Comparison of ENCODE assay signal across 35 cellular contexts in the genomic region with DNA sequence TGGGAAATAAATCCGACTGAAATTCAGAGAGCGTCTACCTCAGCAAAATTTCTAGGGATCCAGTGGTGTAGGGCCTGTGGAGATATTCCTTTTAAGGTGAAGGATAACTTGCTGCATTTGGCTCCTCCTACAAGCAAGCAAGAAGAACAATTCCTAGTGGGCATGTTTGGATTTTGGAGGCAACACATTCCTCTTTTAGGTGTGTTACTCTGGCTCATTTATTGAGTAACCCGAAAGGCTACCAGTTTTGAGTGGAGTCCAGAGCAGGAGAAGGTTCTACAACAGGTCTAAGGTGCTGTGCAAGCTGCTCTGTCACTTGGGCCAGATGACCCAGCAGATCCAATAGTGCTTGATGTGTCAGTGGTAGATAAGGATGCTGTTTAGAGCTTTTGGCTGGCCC.
DNase-seq lines count a peak whose midpoint lies in the region; ATAC-seq, FAIRE-seq and TF ChIP-seq lines count a peak whose summit lies in the region.
"Had no signal": no experiment of that assay in that cellular context is flagged by ENCODE, and none has a peak within 500 bp of the region (broad histone marks: within the 10 kb centered on the region; RNA-seq: fewer than 3 reads in every experiment).

No MANE protein-coding gene starts in this region.

- ATAC-seq in foreskin keratinocyte (peak; percentile 44), HG03354 (IDR thresholded peaks at IDR 0.05; ENCODE audit: poor library complexity, severe bottlenecking, unreplicated experiment) (no peak)
- ATAC-seq: A549; CD8-positive, alpha-beta T cell had no signal

- in situ Hi-C loops in mammary epithelial cell (cut with MboI; ENCODE audit: low sequenced_read_pairs in 2 of 2) = no loop called here

- H3K4me1 ChIP-seq in mammary epithelial cell (ENCODE audit: insufficient read depth, low read length) (no peaks in the 10 kb centered on the region), breast epithelium (no peaks in the 10 kb centered on the region), foreskin keratinocyte (peaks cover 6% of the 10 kb centered on the region)
- H3K4me1 ChIP-seq: A549; BE2C; BLaER1; BLaER1 treated with 17β-estradiol and CSF1 and Interleukin-3, amounts not matched to agents 10 nM and 100 nM had no signal

- no peak for TF ChIP-seq POLR2A in breast epithelium (IDR thresholded peaks at IDR 0.05)

- 63% methylated on average over 3 of the region's 3 CpGs for WGBS in mammary epithelial cell (ENCODE audit: low coverage, missing lambda C conversion rate)

- intact Hi-C loops in mammary epithelial cell (cut with micrococcal nuclease) = no loop called here
- intact Hi-C loops in breast epithelium (cut with DNase I; ENCODE audit: low total_unique reads) = no loop called here

- H3K27me3 ChIP-seq in mammary epithelial cell (ENCODE audit: insufficient read depth, low read length) (no peaks in the 10 kb centered on the region), breast epithelium (no peaks in the 10 kb centered on the region), bronchial epithelial cell (ENCODE audit: control insufficient read depth, insufficient read depth, low read length) (no peaks in the 10 kb centered on the region), foreskin keratinocyte (no peaks in the 10 kb centered on the region)
- H3K27me3 ChIP-seq: BE2C; BLaER1; BLaER1 treated with 17β-estradiol and CSF1 and Interleukin-3, amounts not matched to agents 10 nM and 100 nM had no signal

- dilution Hi-C loops in mammary epithelial cell (cut with HindIII; ENCODE audit: low sequenced_read_pairs) = no loop called here

- DNase-seq in mammary epithelial cell = peak; percentile 41
- no peak for DNase-seq in breast epithelium (ENCODE audit: low spot score in 2 of 2)
- peak; percentile 70 for DNase-seq in bronchial epithelial cell (ENCODE audit: low read depth)
- peak; percentile 59 for DNase-seq in epithelial cell of esophagus (ENCODE audit: low read depth)
- peak in 1 of 2 donors; percentile 56 for DNase-seq in foreskin keratinocyte
- no peak for DNase-seq in T1000 (lab: John Stamatoyannopoulos, UW)
- DNase-seq in activated T-cell treated with anti-CD3 and anti-CD28 coated beads for 4 hours = no peak
- DNase-seq: 8988T; ACHN; AML-193; BE2C; C1 segment of cervical spinal cord; Caco-2; Calu3; CD4-positive, alpha-beta memory T cell; CD4-positive, alpha-beta T cell; CD4-positive, CD25-positive, alpha-beta regulatory T cell; CD8-positive, alpha-beta memory T cell; CD8-positive, alpha-beta T cell; COR-L47; DMS 273 treated with DMSO at 0.1 percent for 48 hours; DMS153; DMS53; DMS79; DMS79 treated with DMSO at 0.1 percent for 48 hours; DND-41; EL had no signal

- H3K9ac ChIP-seq in mammary epithelial cell (ENCODE audit: insufficient read depth, low read length) = no peak overlapping the region
- H3K9ac ChIP-seq: BLaER1; BLaER1 treated with 17β-estradiol and CSF1 and Interleukin-3, amounts not matched to agents 10 nM and 100 nM had no signal

- H2AFZ ChIP-seq in mammary epithelial cell (ENCODE audit: low read depth, low read length) = no peak overlapping the region

- H3K36me3 ChIP-seq in mammary epithelial cell (ENCODE audit: insufficient read depth, low read length) (no peaks in the 10 kb centered on the region), breast epithelium (no peaks in the 10 kb centered on the region), bronchial epithelial cell (ENCODE audit: control insufficient read depth, insufficient read depth, low read length) (no peaks in the 10 kb centered on the region)
- H3K36me3 ChIP-seq: BE2C; BLaER1; BLaER1 treated with 17β-estradiol and CSF1 and Interleukin-3, amounts not matched to agents 10 nM and 100 nM had no signal

- CTCF ChIA-PET in mammary epithelial cell (lab: Charles Lee; ENCODE audit: low non-redundant PET) = no interaction called here

- no peaks in the 10 kb centered on the region for H3K79me2 ChIP-seq in mammary epithelial cell (ENCODE audit: insufficient read depth, low read length)

- no TSS peak for BruUV-seq in mammary epithelial cell (replicated peaks; lab: Mats Ljungman, UMichigan)

- no peak overlapping the region for H3K4me3 ChIP-seq in mammary epithelial cell (replicated peaks in 1 of 3; ENCODE audit: insufficient read depth in 1 of 3, low read depth in 2 of 3, low read length in 3 of 3)
- H3K4me3 ChIP-seq in breast epithelium = no peak overlapping the region
- no peak overlapping the region for H3K4me3 ChIP-seq in bronchial epithelial cell (ENCODE audit: low read depth, low read length)
- H3K4me3 ChIP-seq in epithelial cell of esophagus (ENCODE audit: low read length) = no peak overlapping the region
- H3K4me3 ChIP-seq: A549; BLaER1; BLaER1 treated with 17β-estradiol and CSF1 and Interleukin-3, amounts not matched to agents 10 nM and 100 nM had no signal

- H3K4me2 ChIP-seq in mammary epithelial cell (ENCODE audit: insufficient read depth, low read depth, low read length) = no peak overlapping the region
- H3K4me2 ChIP-seq: A549; BLaER1; BLaER1 treated with 17β-estradiol and CSF1 and Interleukin-3, amounts not matched to agents 10 nM and 100 nM had no signal

- FAIRE-seq in bronchial epithelial cell (lab: Jason Lieb, UNC) = no peak
- FAIRE-seq: A204.1, A549, D721Med had no signal

- H3K9me3 ChIP-seq in mammary epithelial cell (replicated peaks; ENCODE audit: insufficient read depth, low read length) (peaks cover 18% of the 10 kb centered on the region), breast epithelium (peaks cover 0 to 5% of the 10 kb centered on the region in 2 donors)
- H3K9me3 ChIP-seq: A549; BE2C; BLaER1; BLaER1 treated with 17β-estradiol and CSF1 and Interleukin-3, amounts not matched to agents 10 nM and 100 nM; Caco-2 had no signal

- H3K27ac ChIP-seq in mammary epithelial cell (ENCODE audit: insufficient read depth, low read depth, low read length) (no peak overlapping the region), breast epithelium (no peak overlapping the region), foreskin keratinocyte (no peak overlapping the region)
- H3K27ac ChIP-seq: 22Rv1; A549; BLaER1; BLaER1 treated with 17β-estradiol and CSF1 and Interleukin-3, amounts not matched to agents 10 nM and 100 nM; C4-2B had no signal

- no peaks in the 10 kb centered on the region for H4K20me1 ChIP-seq in mammary epithelial cell (ENCODE audit: insufficient read depth, low read length)
- H4K20me1 ChIP-seq: BLaER1; BLaER1 treated with 17β-estradiol and CSF1 and Interleukin-3, amounts not matched to agents 10 nM and 100 nM had no signal

- no peak for TF ChIP-seq CTCF in mammary epithelial cell (conservative IDR thresholded peaks at IDR 0.05 in 1 of 2, IDR thresholded peaks at IDR 0.05 in 1 of 2; ENCODE audit: extremely low read depth in 1 of 2, insufficient read depth in 1 of 2, low read depth in 1 of 2, low read length in 2 of 2)
- no peak for TF ChIP-seq CTCF in breast epithelium (IDR thresholded peaks at IDR 0.05)
- no peak for TF ChIP-seq CTCF in bronchial epithelial cell (IDR thresholded peaks at IDR 0.05; ENCODE audit: insufficient read depth, low read length, severe bottlenecking)
- no peak for TF ChIP-seq CTCF in epithelial cell of esophagus (IDR thresholded peaks at IDR 0.05; ENCODE audit: insufficient read depth, low read depth, low read length, missing control alignments)
- TF ChIP-seq CTCF in foreskin keratinocyte (conservative IDR thresholded peaks at IDR 0.05) = no peak

Comparison
In these comparisons a context has a peak if more than half of its experiments do, and no peak if none do; other contexts are left out.
1. DNase-seq: peak in mammary epithelial cell (single experiment), bronchial epithelial cell (single experiment) and epithelial cell of esophagus (single experiment); none in breast epithelium (0 of 2), T1000 (single experiment) and activated T-cell treated with anti-CD3 and anti-CD28 coated beads for 4 hours (single experiment).